8 cellular contexts compared by ENCODE assay signal in the genomic region with DNA sequence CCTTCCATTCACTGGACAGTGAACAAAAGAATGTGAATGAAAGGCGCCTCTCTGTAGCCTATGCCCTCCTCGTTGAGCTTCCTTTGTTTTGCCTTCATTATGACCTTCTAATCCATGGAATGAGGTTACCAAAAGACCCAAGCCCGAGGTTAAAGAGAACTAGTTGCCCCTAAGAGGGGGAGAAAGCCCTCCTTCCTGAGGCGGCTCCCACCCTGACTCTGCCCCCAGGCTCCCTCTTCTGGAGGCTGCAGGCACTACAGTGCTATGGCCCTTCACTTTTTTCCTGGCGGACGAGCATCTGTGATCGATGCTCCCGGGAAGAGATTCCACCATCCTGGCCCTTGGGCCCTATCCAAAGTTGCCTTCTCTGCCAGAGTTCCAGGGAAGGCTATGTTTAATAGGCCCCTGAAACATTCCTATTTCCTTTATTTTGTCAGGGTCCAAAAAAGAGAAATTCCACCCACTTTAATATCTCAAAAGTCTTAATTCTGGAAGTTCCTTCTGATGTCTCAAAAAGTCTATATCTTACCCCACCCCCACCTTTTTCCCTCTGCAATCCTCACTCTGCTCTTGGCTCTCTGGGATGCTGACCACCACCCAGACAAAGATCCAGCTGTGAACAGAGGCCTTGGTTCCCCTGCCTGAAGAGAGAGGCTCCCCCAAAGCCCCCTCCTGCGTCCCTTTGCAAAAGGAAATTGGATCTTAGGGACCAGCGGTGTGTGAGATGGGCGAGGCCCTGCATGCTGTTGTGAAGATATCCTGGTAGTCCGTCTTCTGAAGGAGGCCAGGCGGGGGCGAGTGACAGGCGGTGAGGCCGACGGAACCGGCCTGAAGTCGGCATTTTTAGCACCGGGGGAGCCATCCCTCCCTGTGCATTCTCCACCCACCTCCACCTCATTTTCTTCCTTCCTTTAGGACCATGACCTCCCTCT.
DNase-seq lines count a peak whose midpoint lies in the region; ATAC-seq and TF ChIP-seq lines count a peak whose summit lies in the region.

No MANE protein-coding gene starts in this region.

- peaks cover 5% of the 10 kb centered on the region for H3K4me1 Mint-ChIP-seq in stimulated activated memory B cell treated with anti-CD40 and anti-IgM and Interleukin-4, amounts not matched to agents 10 μg/mL and 1 μg/mL and 100 μg/mL, for 72 hours

- H3K27me3 ChIP-seq in KMS-11 (ENCODE audit: insufficient read depth, low read depth), result no peaks in the 10 kb centered on the region
- no peaks in the 10 kb centered on the region for H3K27me3 ChIP-seq in mesendoderm (ENCODE audit: insufficient read depth, low read length, poor library complexity)

- peak overlapping the region; percentile 50 for H2AK5ac ChIP-seq in mesendoderm (ENCODE audit: low read length)

- no peak overlapping the region for H3K23ac ChIP-seq in mesendoderm (ENCODE audit: low read length)

- no peaks in the 10 kb centered on the region for H3K79me1 ChIP-seq in mesendoderm (ENCODE audit: low read length)

- no CpG with 5 or more reads among the region's 20 CpGs for WGBS in mesendoderm (ENCODE audit: extremely low coverage, insufficient coverage, low lambda C conversion rate)

- H3K27ac Mint-ChIP-seq in stimulated activated memory B cell treated with anti-CD40 and anti-IgM and Interleukin-4, amounts not matched to agents 10 μg/mL and 1 μg/mL and 100 μg/mL, for 72 hours, result no peak overlapping the region

- H3K27me3 Mint-ChIP-seq in stimulated activated memory B cell treated with anti-CD40 and anti-IgM and Interleukin-4, amounts not matched to agents 10 μg/mL and 1 μg/mL and 100 μg/mL, for 72 hours, result peaks cover 42% of the 10 kb centered on the region

- peak; percentile 8 to 19 for DNase-seq in NOMO-1 (lab: John Stamatoyannopoulos, UW; ENCODE audit: unreplicated experiment in 2 of 2)
- DNase-seq in NOMO-1 treated with dmso at 0.1 percent for 144 hours (lab: John Stamatoyannopoulos, UW; ENCODE audit: unreplicated experiment), result no peak
- DNase-seq in activated CD4-positive, alpha-beta T cell treated with anti-CD3 and anti-CD28 coated beads for 24 hours (ENCODE audit: low read depth in 2 of 2), result peak; percentile 20 to 40
- peak; percentile 60 for DNase-seq in dermis blood vessel endothelial cell
- DNase-seq in mesendoderm, result peak; percentile 71
- DNase-seq in stimulated activated naive CD8-positive, alpha-beta T cell treated with anti-CD3 and anti-CD28 coated beads, Interleukin-15, Interleukin-2, amounts not matched to agents 100 U/mL and 50 U/mL, for 24 hours, result peak; percentile 70

- H3K79me2 ChIP-seq in KMS-11 (ENCODE audit: insufficient read depth, low read depth) (no peaks in the 10 kb centered on the region), mesendoderm (ENCODE audit: control insufficient read depth, insufficient read depth, low read length) (no peaks in the 10 kb centered on the region)

- H4K20me1 ChIP-seq in KMS-11 (ENCODE audit: insufficient read depth), result no peaks in the 10 kb centered on the region

- H3K4me2 ChIP-seq in KMS-11 (no peak overlapping the region), mesendoderm (ENCODE audit: low read length) (no peak overlapping the region)

- H3K36me3 Mint-ChIP-seq in stimulated activated memory B cell treated with anti-CD40 and anti-IgM and Interleukin-4, amounts not matched to agents 10 μg/mL and 1 μg/mL and 100 μg/mL, for 72 hours, result no peaks in the 10 kb centered on the region

- no peak overlapping the region for H2BK120ac ChIP-seq in mesendoderm (ENCODE audit: low read depth, low read length)

- H2AFZ ChIP-seq in KMS-11 (ENCODE audit: low read depth), result no peak overlapping the region

- H3K4me1 ChIP-seq in KMS-11 (ENCODE audit: low read depth, poor library complexity, severe bottlenecking) (no peaks in the 10 kb centered on the region), mesendoderm (ENCODE audit: control insufficient read depth, low read depth, low read length) (peaks cover 5% of the 10 kb centered on the region)

- H3K27ac ChIP-seq in KMS-11 (no peak overlapping the region), mesendoderm (ENCODE audit: low read depth, low read length) (no peak overlapping the region)

- H3K56ac ChIP-seq in mesendoderm (ENCODE audit: low read length), result peak overlapping the region; percentile 74

- H2BK15ac ChIP-seq in mesendoderm (replicated peaks; ENCODE audit: low read depth), result no peak overlapping the region

- no peak overlapping the region for H2BK5ac ChIP-seq in mesendoderm (ENCODE audit: low read length)

- peak; percentile 81 for TF ChIP-seq CTCF in KMS-11 (conservative IDR thresholded peaks at IDR 0.05; ENCODE audit: low read depth, low read length)

- ATAC-seq in stimulated activated naive CD8-positive, alpha-beta T cell treated with anti-CD3 and anti-CD28 coated beads, Interleukin-15, Interleukin-2, amounts not matched to agents 100 U/mL and 50 U/mL, for 24 hours, result no peak
- ATAC-seq in stimulated activated memory B cell treated with anti-CD40 and anti-IgM and Interleukin-4, amounts not matched to agents 10 μg/mL and 1 μg/mL and 100 μg/mL, for 72 hours, result no peak

- no peak overlapping the region for H3K4ac ChIP-seq in mesendoderm (ENCODE audit: low read depth, low read length)

- H3K9me3 Mint-ChIP-seq in stimulated activated memory B cell treated with anti-CD40 and anti-IgM and Interleukin-4, amounts not matched to agents 10 μg/mL and 1 μg/mL and 100 μg/mL, for 72 hours, result no peaks in the 10 kb centered on the region

- no peak overlapping the region for H4K5ac ChIP-seq in mesendoderm (ENCODE audit: low read length)

- H3K36me3 ChIP-seq in KMS-11 (ENCODE audit: insufficient read depth) (no peaks in the 10 kb centered on the region), mesendoderm (ENCODE audit: control insufficient read depth, insufficient read depth, low read length) (no peaks in the 10 kb centered on the region)

- H4K8ac ChIP-seq in mesendoderm (ENCODE audit: low read depth, low read length), result no peak overlapping the region

- no peak overlapping the region for H3K4me3 Mint-ChIP-seq in stimulated activated memory B cell treated with anti-CD40 and anti-IgM and Interleukin-4, amounts not matched to agents 10 μg/mL and 1 μg/mL and 100 μg/mL, for 72 hours

- H3K4me3 ChIP-seq in KMS-11 (IDR thresholded peaks at IDR 0.05; ENCODE audit: insufficient read depth, low read depth, low read length) (no peak overlapping the region), mesendoderm (ENCODE audit: low read length) (no peak overlapping the region)

- H3K9ac ChIP-seq in KMS-11 (no peak overlapping the region), mesendoderm (ENCODE audit: low read length) (peak overlapping the region; percentile 40)

- H3K18ac ChIP-seq in mesendoderm (ENCODE audit: low read length), result no peak overlapping the region
